14 cellular contexts compared by ENCODE assay signal in the genomic region with DNA sequence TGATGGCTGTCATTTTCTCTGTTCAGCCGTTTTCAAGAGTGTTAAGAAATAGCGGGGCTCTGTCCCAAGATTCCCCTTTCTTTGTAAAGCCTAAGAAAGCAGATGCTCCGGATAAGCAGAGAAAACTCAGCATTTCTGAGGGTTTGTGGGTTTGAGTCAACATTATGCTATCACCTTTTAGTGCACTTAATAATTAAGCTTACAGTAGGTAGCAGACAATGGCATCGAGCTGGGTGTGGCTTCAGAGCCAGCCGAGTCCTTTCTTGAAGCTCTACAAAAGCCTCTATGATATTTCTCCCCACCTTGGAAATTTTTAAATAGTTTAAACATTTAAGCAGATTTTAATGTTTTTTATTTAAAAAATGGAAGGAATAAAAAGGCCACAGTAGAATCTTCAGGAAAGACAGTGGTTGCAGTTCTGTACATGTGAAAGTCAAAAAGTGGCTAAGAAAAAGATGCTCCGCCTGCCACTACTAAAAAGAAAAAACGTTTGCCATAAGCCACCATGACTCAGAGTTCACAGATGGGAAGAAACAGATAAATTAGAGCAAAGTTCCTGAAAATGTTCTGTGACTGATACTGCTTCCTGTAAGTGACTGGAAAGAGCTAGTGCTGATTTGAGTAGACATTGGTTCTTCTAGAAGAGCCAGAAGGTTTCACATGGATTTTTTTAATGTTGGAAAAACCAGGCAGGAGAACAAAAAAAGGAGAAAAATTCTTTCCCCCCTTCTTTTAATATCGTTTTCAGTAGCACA.
DNase-seq lines count a peak whose midpoint lies in the region; ATAC-seq and TF ChIP-seq lines count a peak whose summit lies in the region.
"Had no signal": no experiment of that assay in that cellular context is flagged by ENCODE, and none has a peak within 500 bp of the region (broad histone marks: within the 10 kb centered on the region; RNA-seq: fewer than 3 reads in every experiment).

No MANE protein-coding gene starts in this region.

- H3K4me3 ChIP-seq in PC-9 (no peak overlapping the region), fibroblast of the aortic adventitia (ENCODE audit: low read depth, low read length) (no peak overlapping the region)
- H3K4me3 ChIP-seq: uterus had no signal

- no peaks in the 10 kb centered on the region for H3K79me2 ChIP-seq in PC-9 (ENCODE audit: low read depth)

- H3K9me2 ChIP-seq in PC-9 (ENCODE audit: insufficient read depth): no peaks in the 10 kb centered on the region

- POLR2A ChIA-PET in PC-9 (lab: Charles Lee; ENCODE audit: unreplicated experiment): interaction anchor here (0.7 kb wide), 1 partner anchor 10 kb away, joined by 4 read pairs; no protein-coding TSS in a partner anchor

- ATAC-seq in esophagus mucosa (no peak), GM18520 (IDR thresholded peaks at IDR 0.05; ENCODE audit: unreplicated experiment) (no peak)
- ATAC-seq: Panc1 had no signal

- peak overlapping the region; percentile 26; the same call in 1 of the 2 replicates for H3K4me2 ChIP-seq in PC-9

- H4K20me1 ChIP-seq in PC-9 (ENCODE audit: insufficient read depth): no peaks in the 10 kb centered on the region

- CTCF ChIA-PET in PC-9 (lab: Charles Lee): no interaction called here

- H3K9me3 ChIP-seq in PC-9 (ENCODE audit: insufficient read depth, low read depth): no peaks in the 10 kb centered on the region
- H3K9me3 ChIP-seq: uterus had no signal

- intact Hi-C loops in PC-9 (cut with micrococcal nuclease; ENCODE audit: unreplicated experiment) (loop anchor here (10.0 kb wide), 1 partner anchor 126 kb away; no protein-coding TSS in a partner anchor), posterior vena cava (cut with DNase I) (no loop called here)

- H3K4me1 ChIP-seq in PC-9 (replicated peaks; ENCODE audit: insufficient read depth): peaks cover 12% of the 10 kb centered on the region
- H3K4me1 ChIP-seq: uterus had no signal

- in situ Hi-C loops in Caki2 (cut with HindIII; ENCODE audit: low pct_unique_long_range_greater_than_20kb, low sequenced_read_pairs): no loop called here

- no peak overlapping the region for H2AFZ ChIP-seq in PC-9

- peak overlapping the region; percentile 43; the same call in 1 of the 2 replicates for H3K27ac ChIP-seq in PC-9
- H3K27ac ChIP-seq: uterus had no signal

- TF ChIP-seq CTCF in PC-9 (conservative IDR thresholded peaks at IDR 0.05) (no peak), fibroblast of the aortic adventitia (IDR thresholded peaks at IDR 0.05; ENCODE audit: insufficient read depth, low read length) (no peak)

- BruUV-seq in PC-9 (replicated peaks; lab: Mats Ljungman, UMichigan): no TSS peak

- no peaks in the 10 kb centered on the region for H3K36me3 ChIP-seq in PC-9 (ENCODE audit: low read depth)
- H3K36me3 ChIP-seq: uterus had no signal

- no peaks in the 10 kb centered on the region for H3K27me3 ChIP-seq in PC-9 (ENCODE audit: insufficient read depth, low read depth)
- H3K27me3 ChIP-seq: uterus had no signal

- peak; percentile 78 for DNase-seq in Caki2 (ENCODE audit: low read depth)
- peak in 1 of 2 experiments; percentile 6 for DNase-seq in PC-9
- DNase-seq in fibroblast of the aortic adventitia (ENCODE audit: low read depth): peak; percentile 80
- DNase-seq in pulmonary artery endothelial cell (ENCODE audit: low read depth, low spot score): peak; percentile 19
- no peak for DNase-seq in posterior vena cava (ENCODE audit: low spot score)
- DNase-seq in NCI-H1436 (lab: John Stamatoyannopoulos, UW): no peak
- DNase-seq: activated CD4-positive, alpha-beta T cell treated with anti-CD3 and anti-CD28 coated beads, Interleukin-2, amount 50 U/mL, for 4 hours; GF-D8; MM.1S; stimulated activated CD4-positive, alpha-beta T cell treated with anti-CD3 and anti-CD28 coated beads, Interleukin-2, amount 100 ng/mL, for 24 hours; uterus had no signal

- no peaks in the 10 kb centered on the region for H3F3A ChIP-seq in PC-9 (ENCODE audit: insufficient read depth, low read depth)

Comparison
In these comparisons a context has a peak if more than half of its experiments do, and no peak if none do; other contexts are left out.
1. DNase-seq: peak in Caki2 (single experiment), fibroblast of the aortic adventitia (single experiment) and pulmonary artery endothelial cell (single experiment); none in posterior vena cava (single experiment) and NCI-H1436 (single experiment).